Comparison of ENCODE assay signal across 20 cellular contexts in the genomic region with DNA sequence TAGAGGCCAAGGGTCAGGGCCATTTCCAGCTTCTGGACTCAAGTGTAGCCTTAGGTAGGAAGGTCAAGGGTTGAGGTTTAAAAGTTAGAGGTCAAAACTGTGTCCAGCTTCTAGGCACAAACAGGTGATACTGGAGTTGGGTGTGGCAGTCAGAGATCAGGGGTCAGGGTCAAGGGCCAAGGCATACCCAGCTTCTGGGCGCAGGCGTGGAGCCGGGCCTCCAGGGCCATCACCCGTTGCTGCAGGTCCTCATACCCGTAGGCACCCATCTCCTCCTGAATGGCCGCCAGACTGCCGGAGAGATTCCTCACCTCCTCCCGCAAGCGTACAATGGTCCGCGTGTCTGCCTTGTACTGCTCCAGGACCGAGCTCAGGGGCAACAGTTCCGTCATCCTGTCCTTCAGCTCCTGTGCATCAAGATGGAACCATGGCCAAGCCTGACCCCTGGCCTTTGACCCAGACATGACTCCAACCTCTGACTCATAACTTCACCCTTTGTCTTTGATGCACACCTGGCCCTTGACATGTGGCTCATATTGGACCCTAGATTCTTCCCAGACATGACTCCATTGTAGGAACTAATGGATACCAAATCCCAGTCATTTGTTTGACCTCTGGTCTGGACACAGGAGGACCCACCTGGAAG. TPM values are rescaled to one million over a fixed set of nuclear protein-coding genes. Genes with fewer than 3 reads are reported as not detected.
DNase-seq lines count a peak whose midpoint lies in the region; ATAC-seq and TF ChIP-seq lines count a peak whose summit lies in the region.
"Had no signal": no experiment of that assay in that cellular context is flagged by ENCODE, and none has a peak within 500 bp of the region (broad histone marks: within the 10 kb centered on the region; RNA-seq: fewer than 3 reads in every experiment).

No MANE protein-coding gene starts in this region.

- POLR2A ChIA-PET in CD4-positive, alpha-beta T cell (lab: Charles Lee) = interaction anchor here (0.8 to 3.3 kb wide), 6 partner anchors 10 to 89 kb away, joined by 3 to 27 read pairs (median 6); a partner anchor contains a TSS

- H3K27me3 ChIP-seq in CD4-positive, alpha-beta T cell (ENCODE audit: control insufficient read depth, insufficient read depth, low read length) = no peaks in the 10 kb centered on the region
- H3K27me3 ChIP-seq: adrenal gland had no signal

- intact Hi-C loops in CD4-positive, alpha-beta T cell (cut with DNase I, micrococcal nuclease) = loop anchor here in 1 of 2 experiments (10.0 kb wide), 1 partner anchor 368 kb away; no protein-coding TSS in a partner anchor
- intact Hi-C loops in activated T-helper 1 cell treated with anti-CD3 and anti-CD28 coated beads, Interleukin-12 subunit alpha, Interleukin-12 subunit beta, Interleukin-2, Interleukin-4 antibody, amounts not matched to agents 30 ng/mL and 10 ng/mL and 1 ng/mL, durations not matched to agents 14 hours and 24 hours and 36 hours (cut with micrococcal nuclease) = no loop called here

- no peaks in the 10 kb centered on the region for H3K27me3 Mint-ChIP-seq in CD4-positive, alpha-beta T cell
- H3K27me3 Mint-ChIP-seq in activated T-helper 1 cell treated with anti-CD3 and anti-CD28 coated beads, Interleukin-12 subunit alpha, Interleukin-12 subunit beta, Interleukin-2, Interleukin-4 antibody, amounts not matched to agents 30 ng/mL and 10 ng/mL and 1 ng/mL, durations not matched to agents 14 hours and 24 hours and 36 hours (ENCODE audit: insufficient read depth) = no peaks in the 10 kb centered on the region
- peaks cover 0 to 1% (median 1%) of the 10 kb centered on the region in 3 donors for H3K27me3 Mint-ChIP-seq in immature natural killer cell (ENCODE audit: low read depth in 3 of 3)

- TF ChIP-seq CTCF in CD4-positive, alpha-beta T cell (IDR thresholded peaks at IDR 0.05) = no peak

- no peaks in the 10 kb centered on the region for H3K9me3 Mint-ChIP-seq in CD4-positive, alpha-beta T cell
- H3K9me3 Mint-ChIP-seq in activated T-helper 1 cell treated with anti-CD3 and anti-CD28 coated beads, Interleukin-12 subunit alpha, Interleukin-12 subunit beta, Interleukin-2, Interleukin-4 antibody, amounts not matched to agents 30 ng/mL and 10 ng/mL and 1 ng/mL, durations not matched to agents 14 hours and 24 hours and 36 hours = no peaks in the 10 kb centered on the region
- H3K9me3 Mint-ChIP-seq in immature natural killer cell = no peaks in the 10 kb centered on the region

- H3K36me3 Mint-ChIP-seq in CD4-positive, alpha-beta T cell (ENCODE audit: low read depth) = peaks cover 48% of the 10 kb centered on the region
- peaks cover 7% of the 10 kb centered on the region for H3K36me3 Mint-ChIP-seq in activated T-helper 1 cell treated with anti-CD3 and anti-CD28 coated beads, Interleukin-12 subunit alpha, Interleukin-12 subunit beta, Interleukin-2, Interleukin-4 antibody, amounts not matched to agents 30 ng/mL and 10 ng/mL and 1 ng/mL, durations not matched to agents 14 hours and 24 hours and 36 hours (ENCODE audit: low read depth)
- peaks cover 4 to 11% (median 8%) of the 10 kb centered on the region in 3 donors for H3K36me3 Mint-ChIP-seq in immature natural killer cell
- H3K36me3 Mint-ChIP-seq: naive B cell had no signal

- H3K4me3 Mint-ChIP-seq in CD4-positive, alpha-beta T cell = peak overlapping the region; percentile 87
- H3K4me3 Mint-ChIP-seq in activated T-helper 1 cell treated with anti-CD3 and anti-CD28 coated beads, Interleukin-12 subunit alpha, Interleukin-12 subunit beta, Interleukin-2, Interleukin-4 antibody, amounts not matched to agents 30 ng/mL and 10 ng/mL and 1 ng/mL, durations not matched to agents 14 hours and 24 hours and 36 hours = peak overlapping the region; percentile 79
- peak overlapping the region; percentile 79 to 98 (median 89) for H3K4me3 Mint-ChIP-seq in immature natural killer cell
- H3K4me3 Mint-ChIP-seq: memory B cell had no signal

- H3K27ac Mint-ChIP-seq in CD4-positive, alpha-beta T cell = peak overlapping the region; percentile 83
- peak overlapping the region; percentile 63 for H3K27ac Mint-ChIP-seq in activated T-helper 1 cell treated with anti-CD3 and anti-CD28 coated beads, Interleukin-12 subunit alpha, Interleukin-12 subunit beta, Interleukin-2, Interleukin-4 antibody, amounts not matched to agents 30 ng/mL and 10 ng/mL and 1 ng/mL, durations not matched to agents 14 hours and 24 hours and 36 hours
- peak overlapping the region; percentile 88 to 98 (median 94) for H3K27ac Mint-ChIP-seq in immature natural killer cell
- H3K27ac Mint-ChIP-seq: memory B cell had no signal

- peaks cover 86% of the 10 kb centered on the region for H3K4me1 Mint-ChIP-seq in CD4-positive, alpha-beta T cell (ENCODE audit: low read depth)
- H3K4me1 Mint-ChIP-seq in activated T-helper 1 cell treated with anti-CD3 and anti-CD28 coated beads, Interleukin-12 subunit alpha, Interleukin-12 subunit beta, Interleukin-2, Interleukin-4 antibody, amounts not matched to agents 30 ng/mL and 10 ng/mL and 1 ng/mL, durations not matched to agents 14 hours and 24 hours and 36 hours (ENCODE audit: low read depth) = peaks cover 53% of the 10 kb centered on the region
- peaks cover 39 to 41% of the 10 kb centered on the region in 2 donors for H3K4me1 Mint-ChIP-seq in immature natural killer cell

- DNase-seq in DMS53 (lab: John Stamatoyannopoulos, UW) (peak; percentile 6), DMS53 treated with DMSO at 0.1 percent for 48 hours (lab: John Stamatoyannopoulos, UW; ENCODE audit: unreplicated experiment) (no peak), immature natural killer cell (no peak), CD1c-positive myeloid dendritic cell (ENCODE audit: extremely low spot score) (no peak), NCI-H526 (lab: John Stamatoyannopoulos, UW) (no peak)
- no peak for DNase-seq in CD4-positive, alpha-beta T cell
- no peak for DNase-seq in activated T-helper 1 cell treated with anti-CD3 and anti-CD28 coated beads, Interleukin-12 subunit alpha, Interleukin-12 subunit beta, Interleukin-2, Interleukin-4 antibody, amounts not matched to agents 30 ng/mL and 10 ng/mL and 1 ng/mL, durations not matched to agents 14 hours and 24 hours and 36 hours (ENCODE audit: low spot score)
- DNase-seq: activated CD8-positive, alpha-beta memory T cell treated with anti-CD3 and anti-CD28 coated beads, Interleukin-2, amount 50 U/mL, for 48 hours; adrenal gland; DMS 273 treated with DMSO at 0.1 percent for 48 hours; HCEC 1CT; kidney glomerular epithelial cell; naive B cell; NCI-H1417 treated with DMSO at 0.1 percent for 48 hours; NCI-H2171 treated with DMSO at 0.1 percent for 48 hours; NCI-H748 treated with DMSO at 0.1 percent for 48 hours; SHP77 treated with DMSO at 0.1 percent for 48 hours had no signal

- peak overlapping the region; percentile 84 for H3K27ac ChIP-seq in CD4-positive, alpha-beta T cell (ENCODE audit: low read depth, low read length)
- H3K27ac ChIP-seq: 22Rv1, adrenal gland had no signal

- ATAC-seq in CD4-positive, alpha-beta T cell (ENCODE audit: poor library complexity) = no peak
- ATAC-seq in GM21447 (IDR thresholded peaks at IDR 0.05; ENCODE audit: unreplicated experiment) = no peak

- CTCF ChIA-PET in CD4-positive, alpha-beta T cell (lab: Charles Lee) = no interaction called here

- H3K9me3 ChIP-seq in CD4-positive, alpha-beta T cell (ENCODE audit: control insufficient read depth, low read length) = no peaks in the 10 kb centered on the region
- H3K9me3 ChIP-seq: adrenal gland had no signal

RNA-seq across cellular contexts. Expression of a gene that starts 22.1 kb away (rescaled TPM):
- total RNA-seq in CD4-positive, alpha-beta T cell = 10 to 100 TPM; 33.2 to 35.3 TPM
- 86.4 and 87.3 TPM in 2 replicates for total RNA-seq in activated T-helper 1 cell treated with anti-CD3 and anti-CD28 coated beads, Interleukin-12 subunit alpha, Interleukin-12 subunit beta, Interleukin-2, Interleukin-4 antibody, amounts not matched to agents 30 ng/mL and 10 ng/mL and 1 ng/mL, durations not matched to agents 14 hours and 24 hours and 36 hours
- 100 to 1,000 TPM; 143 to 227 (median 183) TPM for polyA plus RNA-seq in immature natural killer cell

RNA-seq across cellular contexts. Expression of a gene that starts 29.5 kb away (rescaled TPM):
- 100 to 1,000 TPM; 163 to 165 TPM for total RNA-seq in CD4-positive, alpha-beta T cell
- 338 and 351 TPM in 2 replicates for total RNA-seq in activated T-helper 1 cell treated with anti-CD3 and anti-CD28 coated beads, Interleukin-12 subunit alpha, Interleukin-12 subunit beta, Interleukin-2, Interleukin-4 antibody, amounts not matched to agents 30 ng/mL and 10 ng/mL and 1 ng/mL, durations not matched to agents 14 hours and 24 hours and 36 hours
- polyA plus RNA-seq in immature natural killer cell = 1,000 to 10,000 TPM in 1 of 3 donors, 100 to 1,000 TPM in 2; 610 to 1,222 (median 775) TPM

RNA-seq across cellular contexts. Expression of a gene that starts 38.3 kb away (rescaled TPM):
- total RNA-seq in CD4-positive, alpha-beta T cell = 10 to 100 TPM; 33.4 to 38.4 TPM
- total RNA-seq in activated T-helper 1 cell treated with anti-CD3 and anti-CD28 coated beads, Interleukin-12 subunit alpha, Interleukin-12 subunit beta, Interleukin-2, Interleukin-4 antibody, amounts not matched to agents 30 ng/mL and 10 ng/mL and 1 ng/mL, durations not matched to agents 14 hours and 24 hours and 36 hours = 19.4 and 20.7 TPM in 2 replicates
- polyA plus RNA-seq in immature natural killer cell = 10 to 100 TPM; 12.2 to 17.2 (median 14.2) TPM
